In the genomic region with DNA sequence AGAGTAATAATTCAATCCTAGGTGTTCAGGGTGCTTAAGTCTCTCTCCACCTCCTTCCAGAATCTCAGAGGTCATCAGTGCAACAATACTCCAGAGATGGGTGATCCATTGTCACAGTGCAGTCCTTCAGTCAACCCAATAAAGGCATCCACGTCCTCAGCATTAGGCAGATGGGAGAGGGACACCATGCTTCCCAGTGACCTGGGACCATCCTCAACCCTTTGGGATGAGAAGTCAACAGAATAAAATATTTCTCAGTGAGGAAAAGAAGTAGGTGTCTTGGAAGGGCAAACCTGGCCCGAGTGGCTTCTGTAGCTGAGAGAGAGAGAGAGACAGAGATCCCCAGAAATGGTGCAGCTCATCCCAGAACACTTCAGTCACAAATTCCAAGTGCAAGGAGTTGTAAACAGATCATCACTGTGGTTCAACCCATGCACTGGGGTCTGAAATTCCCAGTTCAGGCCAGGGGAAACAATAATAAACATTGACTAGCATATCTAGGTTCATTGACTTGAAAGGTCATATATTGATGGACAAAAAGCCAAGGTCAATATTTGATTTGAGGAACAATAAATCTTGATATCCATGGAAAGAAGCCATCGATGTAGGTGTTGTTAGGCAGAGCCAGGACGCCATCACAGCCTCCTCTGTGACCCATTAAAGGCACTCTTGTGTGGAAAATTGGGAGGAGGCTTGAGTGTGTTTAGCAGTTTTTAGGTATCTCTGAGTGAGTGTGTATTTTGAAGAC, we compare ENCODE assay signal across 28 cellular contexts.
"Had no signal": no experiment of that assay in that cellular context is flagged by ENCODE, and none has a peak within 500 bp of the region (broad histone marks: within the 10 kb centered on the region; RNA-seq: fewer than 3 reads in every experiment).

No MANE protein-coding gene starts in this region.

- H3K36me3 ChIP-seq: ascending aorta, breast epithelium, cardiac muscle cell, esophagus muscularis mucosa, gastrocnemius medialis had no signal

- H3K4me3 ChIP-seq: ascending aorta, breast epithelium, cardiac muscle cell, esophagus muscularis mucosa, gastrocnemius medialis had no signal

- H3K4me1 ChIP-seq: ascending aorta, breast epithelium, foreskin keratinocyte, gastrocnemius medialis had no signal

- H3K27ac ChIP-seq: ascending aorta, breast epithelium, cardiac muscle cell, esophagus muscularis mucosa, foreskin keratinocyte, gastrocnemius medialis had no signal

- H3K27me3 ChIP-seq: ascending aorta, breast epithelium, cardiac muscle cell, esophagus muscularis mucosa, gastrocnemius medialis had no signal

- DNase-seq: activated CD4-positive, alpha-beta memory T cell treated with anti-CD3 and anti-CD28 coated beads, Interleukin-2, amount 10 ng/mL, durations not matched to agents 7 days and 5 days; activated CD4-positive, alpha-beta T cell treated with anti-CD3 and anti-CD28 coated beads for 1 hour; activated CD4-positive, alpha-beta T cell treated with anti-CD3 and anti-CD28 coated beads for 4 hours; activated CD4-positive, alpha-beta T cell treated with anti-CD3 and anti-CD28 coated beads, Interleukin-2, amount 10 ng/mL, durations not matched to agents 7 days and 5 days; activated CD4-positive, alpha-beta T cell treated with anti-CD3 and anti-CD28 coated beads, Interleukin-2, amount 50 U/mL, for 4 hours; activated CD8-positive, alpha-beta memory T cell treated with anti-CD3 and anti-CD28 coated beads, Interleukin-2, amount 50 U/mL, for 48 hours; activated gamma-delta T cell; activated naive CD4-positive, alpha-beta T cell; activated naive CD4-positive, alpha-beta T cell treated with anti-CD3 and anti-CD28 coated beads, Interleukin-2, amount 10 ng/mL, durations not matched to agents 7 days and 5 days; activated naive CD8-positive, alpha-beta T cell treated with anti-CD3 and anti-CD28 coated beads, Interleukin-2, amount 10 ng/mL, durations not matched to agents 7 days and 5 days; activated T-cell treated with anti-CD3 and anti-CD28 coated beads for 4 hours; activated T-cell treated with anti-CD3 and anti-CD28 coated beads, Interleukin-2, amount 50 U/mL, for 24 hours; activated T-cell treated with anti-CD3 and anti-CD28 coated beads, Interleukin-2, amount 50 U/mL, for 72 hours; cortex of kidney; dermis blood vessel endothelial cell; effector CD4-positive, alpha-beta T cell; effector memory CD8-positive, alpha-beta T cell; erythroblast; foreskin keratinocyte; gastrocnemius medialis; glutamatergic neuron; T-helper 2 cell had no signal

- ATAC-seq: activated naive CD4-positive, alpha-beta T cell treated with anti-CD3 and anti-CD28 coated beads, Interleukin-2, amount 50 U/mL, for 72 hours; activated T-cell treated with anti-CD3 and anti-CD28 coated beads, Interleukin-2, amount 50 U/mL, for 72 hours; effector memory CD8-positive, alpha-beta T cell; foreskin keratinocyte; gastrocnemius medialis; WTC11 had no signal

- H3K9me3 ChIP-seq: ascending aorta, breast epithelium, esophagus muscularis mucosa, gastrocnemius medialis had no signal
